7 cellular contexts compared by ENCODE assay signal in the genomic region with DNA sequence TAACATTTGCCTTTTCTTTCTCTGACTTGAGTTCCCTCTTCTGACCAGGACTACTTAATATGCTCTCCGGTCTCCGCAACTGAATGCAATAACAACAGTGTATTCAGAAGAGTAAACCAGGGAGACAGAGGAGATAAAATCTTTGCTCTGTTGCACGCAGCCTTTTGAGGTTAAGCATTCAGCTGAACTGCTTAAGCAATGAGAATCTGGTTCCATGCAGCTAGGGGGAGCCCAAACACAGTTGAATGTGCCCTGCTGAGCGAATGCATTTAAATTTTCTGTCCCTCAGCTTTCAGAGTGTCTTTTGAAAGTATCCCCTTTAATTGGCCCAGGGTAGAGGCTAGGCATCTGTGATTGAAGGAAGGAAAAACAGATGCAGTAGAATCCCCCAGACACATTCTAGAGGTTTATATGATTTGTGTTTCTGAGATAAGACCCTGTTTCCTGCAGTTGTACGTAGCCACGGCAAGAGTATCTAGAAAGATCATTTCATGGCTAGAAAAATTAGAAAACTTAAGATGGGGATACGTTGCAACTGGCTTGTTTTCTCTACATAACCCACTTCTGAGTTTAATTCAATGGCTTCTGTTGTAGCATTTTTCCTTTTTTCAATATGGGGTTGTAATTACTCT.
DNase-seq lines count a peak whose midpoint lies in the region; ATAC-seq, FAIRE-seq and TF ChIP-seq lines count a peak whose summit lies in the region.

No MANE protein-coding gene starts in this region.

- no peaks in the 10 kb centered on the region for H4K20me1 ChIP-seq in astrocyte (ENCODE audit: insufficient read depth, low read length)

- no peaks in the 10 kb centered on the region for H3K79me2 ChIP-seq in astrocyte (ENCODE audit: insufficient read depth, low read length)

- in situ Hi-C loops in gastrocnemius medialis (cut with MboI; ENCODE audit: low sequenced_read_pairs in 4 of 4) = no loop called here

- H3K27me3 ChIP-seq in astrocyte (ENCODE audit: insufficient read depth, low read length) = peaks cover 3% of the 10 kb centered on the region
- H3K27me3 ChIP-seq in gastrocnemius medialis = no peaks in the 10 kb centered on the region

- peak; percentile 73 for FAIRE-seq in astrocyte (lab: Jason Lieb, UNC)

- intact Hi-C loops in gastrocnemius medialis (cut with DNase I; ENCODE audit: low total_unique reads) = no loop called here

- peaks cover 1% of the 10 kb centered on the region for H3K4me1 Mint-ChIP-seq in astrocyte (ENCODE audit: low read depth, unreplicated experiment)

- no peak overlapping the region for H3K27ac Mint-ChIP-seq in astrocyte (ENCODE audit: unreplicated experiment)

- no peaks in the 10 kb centered on the region for H3K36me3 Mint-ChIP-seq in astrocyte (ENCODE audit: low read depth, unreplicated experiment)

- ATAC-seq in GM21360 (IDR thresholded peaks at IDR 0.05; ENCODE audit: unreplicated experiment) = peak; percentile 66
- peak in 1 of 2 donors; percentile 79 for ATAC-seq in gastrocnemius medialis

- H3K9me3 Mint-ChIP-seq in astrocyte (ENCODE audit: unreplicated experiment) = no peaks in the 10 kb centered on the region

- H3K36me3 ChIP-seq in astrocyte (ENCODE audit: insufficient read depth, low read length) = no peaks in the 10 kb centered on the region
- no peaks in the 10 kb centered on the region for H3K36me3 ChIP-seq in gastrocnemius medialis

- H3K4me3 Mint-ChIP-seq in astrocyte (ENCODE audit: unreplicated experiment) = no peak overlapping the region

- peak; percentile 89 for TF ChIP-seq CTCF in astrocyte (IDR thresholded peaks at IDR 0.05; ENCODE audit: insufficient read depth, low read depth, low read length)
- TF ChIP-seq CTCF in gastrocnemius medialis (IDR thresholded peaks at IDR 0.05 in 4 of 5, conservative IDR thresholded peaks at IDR 0.05 in 1 of 5) = peak in 3 of 5 experiments; percentile 25 to 62 (median 47)

- H3K27me3 Mint-ChIP-seq in astrocyte (ENCODE audit: low read depth, unreplicated experiment) = peaks cover 9% of the 10 kb centered on the region

- H3K9me3 ChIP-seq in astrocyte (ENCODE audit: insufficient read depth, low read depth, low read length) = no peaks in the 10 kb centered on the region
- no peaks in the 10 kb centered on the region for H3K9me3 ChIP-seq in gastrocnemius medialis

- H3K4me2 ChIP-seq in astrocyte (ENCODE audit: low read length) = peak overlapping the region; percentile 40

- H3K4me3 ChIP-seq in astrocyte (ENCODE audit: insufficient read depth, low read depth, low read length) (no peak overlapping the region), gastrocnemius medialis (no peak overlapping the region)

- H3K4me1 ChIP-seq in astrocyte (ENCODE audit: insufficient read depth, low read length) (no peaks in the 10 kb centered on the region), gastrocnemius medialis (no peaks in the 10 kb centered on the region)

- no peak overlapping the region for H3K27ac ChIP-seq in astrocyte (ENCODE audit: low read depth, low read length)
- H3K27ac ChIP-seq in gastrocnemius medialis = no peak overlapping the region

- H3K9ac ChIP-seq in astrocyte (ENCODE audit: low read length) = no peak overlapping the region

- no peak for TF ChIP-seq POLR2A in gastrocnemius medialis (IDR thresholded peaks at IDR 0.05)

- DNase-seq in GDM1 (lab: John Stamatoyannopoulos, UW) = peak; percentile 12
- peak; percentile 36 for DNase-seq in HK-2 (ENCODE audit: unreplicated experiment)
- DNase-seq in NCI-H774 (lab: John Stamatoyannopoulos, UW) = peak; percentile 22
- DNase-seq in astrocyte (ENCODE audit: low read depth) = peak; percentile 37
- peak; percentile 62 to 89 for DNase-seq in hippocampal formation (lab: John Stamatoyannopoulos, UW)
- DNase-seq in gastrocnemius medialis = peak; percentile 7 to 14

- no peak overlapping the region for H2AFZ ChIP-seq in astrocyte (ENCODE audit: low read depth, low read length)

Comparison
In these comparisons a context has a peak if more than half of its experiments do, and no peak if none do; other contexts are left out.
1. DNase-seq: peak in every context shown above with its lines; median percentile 76 in hippocampal formation; 37 in astrocyte; 36 in HK-2; 22 in NCI-H774; 12 in GDM1; 10 in gastrocnemius medialis.